27 cellular contexts compared by ENCODE assay signal in the genomic region with DNA sequence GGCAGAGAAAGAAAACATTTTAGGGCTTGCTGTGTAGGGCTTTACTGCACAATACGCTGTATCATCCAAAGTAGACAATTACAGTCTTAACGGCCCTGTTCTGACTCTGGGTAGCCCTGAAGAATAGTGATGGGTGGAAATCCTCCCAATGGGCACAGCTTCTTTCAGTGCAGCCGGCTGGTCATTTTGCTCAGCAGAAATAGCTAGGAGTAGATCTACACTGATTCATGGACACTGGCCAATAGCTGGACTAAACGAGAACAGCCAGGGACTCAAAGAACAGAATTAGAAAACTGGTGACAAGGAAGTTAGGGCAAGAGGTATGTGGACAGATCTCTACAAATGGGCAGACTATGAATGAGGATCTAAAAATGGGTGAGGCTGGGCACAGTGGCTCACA.
"Had no signal": no experiment of that assay in that cellular context is flagged by ENCODE, and none has a peak within 500 bp of the region (broad histone marks: within the 10 kb centered on the region; RNA-seq: fewer than 3 reads in every experiment).

No MANE protein-coding gene starts in this region.

- H3K27me3 Mint-ChIP-seq: natural killer cell treated with Interleukin-12 subunit alpha and Interleukin-12 subunit beta and Interleukin-15 and Interleukin-18, amount 100 ng/mL, for 72 hours; progenitor cell of endocrine pancreas; stimulated activated naive B cell treated with anti-CD40 and anti-IgM and Interleukin-4, amounts not matched to agents 10 μg/mL and 1 μg/mL and 100 μg/mL, for 72 hours had no signal

- H3K36me3 ChIP-seq: ovary had no signal

- H3K4me1 Mint-ChIP-seq: stimulated activated naive B cell treated with anti-CD40 and anti-IgM and Interleukin-4, amounts not matched to agents 10 μg/mL and 1 μg/mL and 100 μg/mL, for 72 hours had no signal

- H3K27me3 ChIP-seq: dorsolateral prefrontal cortex, ovary, testis, transverse colon had no signal

- H3K4me3 ChIP-seq: coronary artery, dorsolateral prefrontal cortex, lower lobe of right lung, ovary, skin epidermis, testis, transverse colon had no signal

- H3K27ac Mint-ChIP-seq: activated naive CD4-positive, alpha-beta T cell treated with anti-CD3 and anti-CD28 coated beads for 36 hours; natural killer cell treated with Interleukin-12 subunit alpha and Interleukin-12 subunit beta and Interleukin-15 and Interleukin-18, amount 100 ng/mL, for 72 hours; progenitor cell of endocrine pancreas; stimulated activated naive B cell treated with anti-CD40 and anti-IgM and Interleukin-4, amounts not matched to agents 10 μg/mL and 1 μg/mL and 100 μg/mL, for 72 hours had no signal

- DNase-seq: activated CD4-positive, alpha-beta T cell treated with anti-CD3 and anti-CD28 coated beads for 1 hour; activated CD4-positive, alpha-beta T cell treated with anti-CD3 and anti-CD28 coated beads, Interleukin-2, amount 50 U/mL, for 48 hours; activated CD8-positive, alpha-beta memory T cell treated with anti-CD3 and anti-CD28 coated beads, Interleukin-2, amount 50 U/mL, for 48 hours; activated effector memory CD4-positive, alpha-beta T cell treated with anti-CD3 and anti-CD28 coated beads, Interleukin-2, amount 50 U/mL, for 16 hours; activated naive CD4-positive, alpha-beta T cell treated with anti-CD3 and anti-CD28 coated beads for 36 hours; amniotic stem cell; central memory CD4-positive, alpha-beta T cell; effector memory CD4-positive, alpha-beta T cell; kidney glomerular epithelial cell; lower lobe of right lung; mesenchymal stem cell; ovary; retina; stimulated activated CD4-positive, alpha-beta T cell treated with anti-CD3 and anti-CD28 coated beads, Interleukin-12 subunit alpha, Interleukin-12 subunit beta, amount 100 ng/mL, for 4 hours; stimulated activated CD4-positive, alpha-beta T cell treated with anti-CD3 and anti-CD28 coated beads, Interleukin-4, amount 100 ng/mL, for 4 hours; stimulated activated CD8-positive, alpha-beta memory T cell treated with anti-CD3 and anti-CD28 coated beads, Interleukin-4, amount 100 ng/mL, for 48 hours; stimulated activated naive B cell treated with anti-CD40 and anti-IgM and Interleukin-4, amounts not matched to agents 10 μg/mL and 1 μg/mL and 100 μg/mL, for 72 hours; T-helper 2 cell; testis; transverse colon had no signal

- ATAC-seq: left lobe of liver; lower lobe of right lung; natural killer cell treated with Interleukin-12 subunit alpha and Interleukin-12 subunit beta and Interleukin-15 and Interleukin-18, amount 100 ng/mL, for 72 hours; sciatic nerve; stimulated activated naive B cell treated with anti-CD40 and anti-IgM and Interleukin-4, amounts not matched to agents 10 μg/mL and 1 μg/mL and 100 μg/mL, for 72 hours had no signal

- H3K4me1 ChIP-seq: lower lobe of right lung, testis, transverse colon had no signal

- H3K4me3 Mint-ChIP-seq: activated naive CD4-positive, alpha-beta T cell treated with anti-CD3 and anti-CD28 coated beads for 36 hours; natural killer cell treated with Interleukin-12 subunit alpha and Interleukin-12 subunit beta and Interleukin-15 and Interleukin-18, amount 100 ng/mL, for 72 hours; stimulated activated naive B cell treated with anti-CD40 and anti-IgM and Interleukin-4, amounts not matched to agents 10 μg/mL and 1 μg/mL and 100 μg/mL, for 72 hours had no signal

- H3K27ac ChIP-seq: coronary artery, lower lobe of right lung, ovary, skin epidermis, testis, transverse colon had no signal

- H3K9me3 ChIP-seq: lower lobe of right lung, ovary, testis, transverse colon had no signal

- H3K9me3 Mint-ChIP-seq: natural killer cell treated with Interleukin-12 subunit alpha and Interleukin-12 subunit beta and Interleukin-15 and Interleukin-18, amount 100 ng/mL, for 72 hours had no signal
